ENCODE assay signal across 8 cellular contexts in genomic region chr1:31703431-31704260, GRCh38. TPM values are rescaled to one million over a fixed set of nuclear protein-coding genes. Genes with fewer than 3 reads are reported as not detected.
DNase-seq lines count a peak whose midpoint lies in the region; ATAC-seq, FAIRE-seq and TF ChIP-seq lines count a peak whose summit lies in the region.

TSS of gene COL16A1 (minus strand) at chr1:31704017. CDS start at chr1:31702193, 1,824 bp downstream.

- H3K27ac ChIP-seq in HUES64 (ENCODE audit: low read depth, low read length) = peak within 1 kb of the TSS; percentile 47
- peak within 1 kb of the TSS in 54 of 59 donors; percentile 2 to 97 (median 90) for H3K27ac ChIP-seq in dorsolateral prefrontal cortex
- H3K27ac ChIP-seq in HepG2 (ENCODE audit: extremely low read length, insufficient read depth, low read length) = peak within 1 kb of the TSS; percentile 57
- peak within 1 kb of the TSS; percentile 78 for H3K27ac ChIP-seq in suprapubic skin

- TF ChIP-seq EP300 in HepG2 (IDR thresholded peaks at IDR 0.05; ENCODE audit: low read depth in 2 of 2, low read length in 2 of 2) (no peak), HepG2 (CRISPR knock-in tag; IDR thresholded peaks at IDR 0.05; ENCODE audit: borderline replicate concordance) (no peak), suprapubic skin (IDR thresholded peaks at IDR 0.05) (no peak)

- H3K9me3 ChIP-seq in HUES64 (ENCODE audit: insufficient read depth, low read depth, low read length) = no peaks in the 10 kb centered on the region
- no peaks in the 10 kb centered on the region for H3K9me3 ChIP-seq in HepG2 (ENCODE audit: low read length)
- no peaks in the 10 kb centered on the region for H3K9me3 ChIP-seq in suprapubic skin

- H3K4me2 ChIP-seq in HepG2 (ENCODE audit: low read depth, low read length) = peak within 1 kb of the TSS; percentile 96

- H3K4me3 ChIP-seq in HUES64 (ENCODE audit: low read length) = peak within 1 kb of the TSS; percentile 58
- H3K4me3 ChIP-seq in dorsolateral prefrontal cortex = peak within 1 kb of the TSS; percentile 13 to 66 (median 48)
- H3K4me3 ChIP-seq in HepG2 (replicated peaks in 1 of 3; ENCODE audit: insufficient read depth in 1 of 3, low read depth in 2 of 3, low read length in 3 of 3) = peak within 1 kb of the TSS; percentile 54 to 69 (median 59)
- H3K4me3 ChIP-seq in suprapubic skin = peak within 1 kb of the TSS; percentile 58

- peak; percentile 50 for ATAC-seq in HepG2
- no peak for ATAC-seq in GM19328 (IDR thresholded peaks at IDR 0.05; ENCODE audit: unreplicated experiment)

- peak; percentile 19 for DNase-seq in ACHN
- peak in 9 of 10 donors; percentile 63 to 81 (median 68) for DNase-seq in dorsolateral prefrontal cortex
- no peak for DNase-seq in HepG2 (ENCODE audit: low spot score)
- DNase-seq in suprapubic skin (ENCODE audit: low spot score in 2 of 2) = peak; percentile 90 to 93
- no peak for DNase-seq in COLO829 (ENCODE audit: low spot score)
- DNase-seq in AML-193 (lab: John Stamatoyannopoulos, UW) = no peak

- WGBS in HUES64 = 21% methylated on average over 39 of the region's 39 CpGs
- WGBS in HepG2 (ENCODE audit: low lambda C conversion rate) = 74% methylated on average over 5 of the region's 39 CpGs
- WGBS in suprapubic skin = 11% methylated on average over 7 of the region's 39 CpGs

- FAIRE-seq in HepG2 (lab: Jason Lieb, UNC) = no peak

- H3K36me3 ChIP-seq in HUES64 (ENCODE audit: insufficient read depth, low read length) (peaks cover 3% of the 10 kb centered on the region; the same call in 1 of the 2 replicates), HepG2 (replicated peaks in 1 of 2; ENCODE audit: control insufficient read depth in 1 of 2, insufficient read depth in 2 of 2, low read length in 2 of 2) (no peaks in the 10 kb centered on the region), suprapubic skin (no peaks in the 10 kb centered on the region)

- intact Hi-C loops in dorsolateral prefrontal cortex (cut with DNase I) = loop anchor here in 1 of 2 donors (2.0 kb wide), 1 partner anchor 41 kb away; no protein-coding TSS in a partner anchor
- intact Hi-C loops in HepG2 (cut with micrococcal nuclease; ENCODE audit: unreplicated experiment) = no loop called here

- no peaks in the 10 kb centered on the region for H3K79me2 ChIP-seq in HepG2 (ENCODE audit: insufficient read depth, low read length)

- TF ChIP-seq POLR2A in HepG2 (IDR thresholded peaks at IDR 0.05; ENCODE audit: insufficient read depth in 1 of 2, low read depth in 2 of 2, low read length in 2 of 2) (no peak), suprapubic skin (IDR thresholded peaks at IDR 0.05) (peak in 1 of 2 donors; percentile 62)

- H3K9ac ChIP-seq in HUES64 (ENCODE audit: low read depth, low read length) (peak within 1 kb of the TSS; percentile 57), HepG2 (ENCODE audit: insufficient read depth, low read depth, low read length) (peak within 1 kb of the TSS; percentile 59)

- CTCF ChIA-PET in HepG2 (lab: Yijun Ruan, JAX; ENCODE audit: low intra/inter-chr PET ratio, low total read pairs) = no interaction called here

- TF ChIP-seq RAD21 in HepG2 (CRISPR knock-in tag; IDR thresholded peaks at IDR 0.05) = no peak

- POLR2A ChIA-PET in HepG2 (lab: Yijun Ruan, JAX) = interaction anchor here (0.9 to 2.9 kb wide), 12 partner anchors 9 to 260 kb away, joined by 3 to 73 read pairs (median 5); partner anchors contain the start of gene PEF1

- peak in 4 of 56 donors; percentile 13 to 25 (median 18) for TF ChIP-seq CTCF in dorsolateral prefrontal cortex (IDR thresholded peaks at IDR 0.05 in 54 of 56, conservative IDR thresholded peaks at IDR 0.05 in 2 of 56; ENCODE audit: low read depth in 1 of 56, partially characterized antibody in 56 of 56)
- no peak for TF ChIP-seq CTCF in HepG2 (CRISPR knock-in tag; IDR thresholded peaks at IDR 0.05)
- no peak for TF ChIP-seq CTCF in suprapubic skin (IDR thresholded peaks at IDR 0.05)

- H3K4me1 ChIP-seq in HUES64 (ENCODE audit: insufficient read depth, low read length) (peaks cover 22% of the 10 kb centered on the region), HepG2 (ENCODE audit: insufficient read depth, low read length) (peaks cover 68% of the 10 kb centered on the region), suprapubic skin (peaks cover 79% of the 10 kb centered on the region)

- H4K20me1 ChIP-seq in HepG2 (ENCODE audit: insufficient read depth, low read length) = no peaks in the 10 kb centered on the region

- peak within 1 kb of the TSS; percentile 58 for H2AFZ ChIP-seq in HepG2 (ENCODE audit: low read length)

- no TSS peak for BruUV-seq in HepG2 (replicated peaks; lab: Mats Ljungman, UMichigan)

- in situ Hi-C loops in ACHN (cut with HindIII; ENCODE audit: low pct_ligation_motif_present, low pct_unique_long_range_greater_than_20kb, low sequenced_read_pairs) = no loop called here
- in situ Hi-C loops in HepG2 (cut with HindIII; ENCODE audit: extremely low pct_ligation_motif_present, low pct_unique_long_range_greater_than_20kb) = loop anchor here (5.0 kb wide), 1 partner anchor 36 kb away; no protein-coding TSS in a partner anchor

- H3K27me3 ChIP-seq in HUES64 (ENCODE audit: insufficient read depth, low read length) = no peaks in the 10 kb centered on the region
- no peaks in the 10 kb centered on the region for H3K27me3 ChIP-seq in dorsolateral prefrontal cortex
- peaks cover 2 to 10% of the 10 kb centered on the region in 2 experiments; a peak in 3 of 5 replicates for H3K27me3 ChIP-seq in HepG2 (ENCODE audit: control insufficient read depth in 1 of 2, insufficient read depth in 2 of 2, low read length in 2 of 2)
- peaks cover 6% of the 10 kb centered on the region for H3K27me3 ChIP-seq in suprapubic skin

TF ChIP-seq in HepG2, 621 proteins besides CTCF, POLR2A, EP300 and RAD21 (continues in another document):
- TF ChIP-seq ZFP36 (IDR thresholded peaks at IDR 0.05; ENCODE audit: borderline replicate concordance, low read depth, low read length, partially characterized antibody) (peak; percentile 49), ZMYM3 (CRISPR knock-in tag; IDR thresholded peaks at IDR 0.05) (peak; percentile 89), TAF1 (CRISPR knock-in tag; IDR thresholded peaks at IDR 0.05) (0 out of 2 replicates have a peak, but pooled peaks have one; percentile 26), RBFOX2 (IDR thresholded peaks at IDR 0.05; ENCODE audit: low read depth, low read length) (peak; percentile 50; the same call in 1 of the 2 replicates), RBM39 (IDR thresholded peaks at IDR 0.05; ENCODE audit: low read depth, low read length, poor library complexity, severe bottlenecking) (peak; percentile 48), ZNF670 (CRISPR knock-in tag; IDR thresholded peaks at IDR 0.05; ENCODE audit: borderline replicate concordance) (no peak), ZNF614 (CRISPR knock-in tag; IDR thresholded peaks at IDR 0.05; ENCODE audit: borderline replicate concordance) (no peak), ZNF263 (CRISPR knock-in tag; IDR thresholded peaks at IDR 0.05) (no peak), ZBTB42 (CRISPR knock-in tag; IDR thresholded peaks at IDR 0.05) (0 out of 2 replicates have a peak, but pooled peaks have one; percentile 41), GZF1 (CRISPR knock-in tag; IDR thresholded peaks at IDR 0.05) (no peak), ZNF768 (CRISPR knock-in tag; IDR thresholded peaks at IDR 0.05) (peak; percentile 100), ZNF598 (CRISPR knock-in tag; IDR thresholded peaks at IDR 0.05; ENCODE audit: borderline replicate concordance) (0 out of 2 replicates have a peak, but pooled peaks have one; percentile 42), SP5 (CRISPR knock-in tag; IDR thresholded peaks at IDR 0.05; ENCODE audit: borderline replicate concordance, low read depth) (0 out of 2 replicates have a peak, but pooled peaks have one; percentile 14), HNRNPLL (IDR thresholded peaks at IDR 0.05; ENCODE audit: low read depth, low read length, poor library complexity, severe bottlenecking) (peak; percentile 27), GABPB1 (CRISPR knock-in tag; IDR thresholded peaks at IDR 0.05) (peak; percentile 34; the same call in 1 of the 2 replicates), ZNF274 (CRISPR knock-in tag; IDR thresholded peaks at IDR 0.05) (0 out of 2 replicates have a peak, but pooled peaks have one; percentile 38)
- TF ChIP-seq, protein P1, sequence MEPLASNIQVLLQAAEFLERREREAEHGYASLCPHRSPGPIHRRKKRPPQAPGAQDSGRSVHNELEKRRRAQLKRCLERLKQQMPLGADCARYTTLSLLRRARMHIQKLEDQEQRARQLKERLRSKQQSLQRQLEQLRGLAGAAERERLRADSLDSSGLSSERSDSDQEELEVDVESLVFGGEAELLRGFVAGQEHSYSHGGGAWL (CRISPR knock-in tag; IDR thresholded peaks at IDR 0.05) = 0 out of 2 replicates have a peak, but pooled peaks have one; percentile 27

RNA-seq across cellular contexts. Expression of gene COL16A1, which starts in this region (rescaled TPM):
- polyA plus RNA-seq in HUES64 (2013, experiment 1 of 2) = 4.0 TPM
- 3.9 TPM for polyA plus RNA-seq in HUES64 (2013, experiment 2 of 2)
- total RNA-seq in dorsolateral prefrontal cortex (100 to 1,000 TPM in 60 of 120 experiments, 10 to 100 TPM in 60; 24.6 to 285 (median 97.8) TPM), HepG2 (2016; rRNA removed; fragmentation: Illumina TruSeq; extraction: Trizol) (2.0 and 12.2 TPM in 2 replicates), suprapubic skin (100 to 1,000 TPM in 2 of 4 donors, 10 to 100 TPM in 2; 41.6 to 188 (median 93.1) TPM)
- 0.61 and 0.62 TPM in 2 replicates for total RNA-seq in HepG2 (2016; cell fraction: cytosol; rRNA removed; fragmentation: Illumina TruSeq; extraction: Trizol; ENCODE audit: low read depth)
- 2.0 and 13.0 TPM in 2 replicates for total RNA-seq in HepG2 (2016; cell fraction: insoluble cytoplasmic fraction; rRNA removed; fragmentation: Illumina TruSeq; extraction: Trizol)
- 0.76 and 1.1 TPM in 2 replicates for total RNA-seq in HepG2 (2016; cell fraction: membrane; rRNA removed; fragmentation: Illumina TruSeq; extraction: Trizol)
- total RNA-seq in HepG2 (2016; cell fraction: nucleus; rRNA removed; fragmentation: Illumina TruSeq; extraction: Trizol) = 18.2 and 22.6 TPM in 2 replicates
- 4.3 and 5.1 TPM in 2 replicates for polyA plus RNA-seq in HepG2 (2011; rRNA removed)
- polyA plus RNA-seq in HepG2 (2011; cell fraction: cytosol; rRNA removed) = 0.54 and 0.85 TPM in 2 replicates
- 61.1 and 62.0 TPM in 2 replicates for polyA plus RNA-seq in HepG2 (2011; cell fraction: nucleus; rRNA removed)
- 4.7 and 5.1 TPM in 2 replicates for polyA plus RNA-seq in HepG2 (2012)
- 0.29 and 0.41 TPM in 2 replicates for polyA plus RNA-seq in HepG2 (2016; cell fraction: cytosol; fragmentation: Illumina TruSeq; extraction: Trizol; ENCODE audit: low read depth)
- polyA plus RNA-seq in HepG2 (2016; cell fraction: insoluble cytoplasmic fraction; fragmentation: Illumina TruSeq; extraction: Trizol; ENCODE audit: low read depth) = 1.5 and 2.3 TPM in 2 replicates
- polyA plus RNA-seq in HepG2 (2016; cell fraction: membrane; fragmentation: Illumina TruSeq; extraction: Trizol; ENCODE audit: low read depth) = 0.43 and 0.78 TPM in 2 replicates
- 57.7 and 64.7 TPM in 2 replicates for polyA plus RNA-seq in HepG2 (2016; cell fraction: nucleus; fragmentation: Illumina TruSeq; extraction: Trizol; ENCODE audit: insufficient read depth, low read depth)
- polyA minus RNA-seq in HepG2 (2011; rRNA and poly(A)+ RNA removed; ENCODE audit: low replicate concordance) = 1.4 and 4.1 TPM in 2 replicates
- polyA minus RNA-seq in HepG2 (2011; cell fraction: cytosol; rRNA and poly(A)+ RNA removed) = 0.69 and 1.6 TPM in 2 replicates
- 6.8 and 10.1 TPM in 2 replicates for polyA minus RNA-seq in HepG2 (2011; cell fraction: nucleus; rRNA and poly(A)+ RNA removed)

Comparison
In these comparisons a context has a peak if more than half of its experiments do, and no peak if none do; other contexts are left out.
1. DNase-seq: peak in ACHN (single experiment), dorsolateral prefrontal cortex (9 of 10) and suprapubic skin (2 of 2); none in HepG2 (single experiment), COLO829 (single experiment) and AML-193 (0 of 2).
2. Peak in every context shown above with its lines, with median percentiles within 50 percentile points of each other: H3K27ac ChIP-seq and H3K4me3 ChIP-seq.